ENCODE assay signal across 7 cellular contexts in genomic region chr7:66582816-66583545, GRCh38. TPM values are rescaled to one million over a fixed set of nuclear protein-coding genes. Genes with fewer than 3 reads are reported as not detected.
DNase-seq lines count a peak whose midpoint lies in the region; ATAC-seq, FAIRE-seq and TF ChIP-seq lines count a peak whose summit lies in the region.
"Not testable (repeated sequence)": the region's sequence is repeated elsewhere in the genome, so short reads cannot be mapped to it uniquely, and the experiment has no call there.

No MANE protein-coding gene starts in this region.

- not testable (repeated sequence) for H2AK5ac ChIP-seq in H1 (ENCODE audit: low read depth, low read length)

- not testable (repeated sequence) for H4K5ac ChIP-seq in H1 (ENCODE audit: insufficient read length, low read depth, low read length)

- H2BK120ac ChIP-seq in H1 (replicated peaks; ENCODE audit: low read depth, low read length), result not testable (repeated sequence)

- TF ChIP-seq POLR2A in H1 (IDR thresholded peaks at IDR 0.05; ENCODE audit: control extremely low read depth in 1 of 2, low read depth in 2 of 2, low read length in 2 of 2), result not testable (repeated sequence)

- POLR2A ChIA-PET in CD8-positive, alpha-beta memory T cell (lab: Charles Lee); activated CD8-positive, alpha-beta T cell treated with anti-CD3 and anti-CD28 coated beads for 36 hours (lab: Charles Lee); naive thymus-derived CD8-positive, alpha-beta T cell (lab: Charles Lee): not testable (repeated sequence)
- POLR2A ChIA-PET in H1 (lab: Charles Lee; ENCODE audit: partially characterized antibody), result interaction anchor here (1.6 kb wide), 1 partner anchor 36 kb away, joined by 4 read pairs; no protein-coding TSS in a partner anchor

- H2AFZ ChIP-seq in Karpas-422 (ENCODE audit: low read length); H1 (ENCODE audit: low read length): not testable (repeated sequence)

- FAIRE-seq in H1 (lab: Jason Lieb, UNC), result peak; percentile 50

- H3K79me2 ChIP-seq in Karpas-422 (ENCODE audit: low read length) (peaks cover 97% of the 10 kb centered on the region), H1 (ENCODE audit: control insufficient read depth in 1 of 2, insufficient read depth in 2 of 2, low read length in 2 of 2) (peaks cover 15 to 89% of the 10 kb centered on the region in 2 experiments)

- not testable (repeated sequence) for H3K9me3 ChIP-seq in CD8-positive, alpha-beta memory T cell (ENCODE audit: low read length); Karpas-422 (ENCODE audit: low read length); H1 (ENCODE audit: insufficient read depth in 2 of 2, low read depth in 1 of 2, low read length in 1 of 2); neutrophil

- ATAC-seq in activated CD8-positive, alpha-beta T cell treated with anti-CD3 and anti-CD28 coated beads for 36 hours; naive thymus-derived CD8-positive, alpha-beta T cell: not testable (repeated sequence)
- ATAC-seq in activated naive CD8-positive, alpha-beta T cell treated with anti-CD3 and anti-CD28 coated beads, Interleukin-2, amount 50 U/mL, for 24 hours, result peak; percentile 17

- H3K27me3 ChIP-seq in CD8-positive, alpha-beta memory T cell (ENCODE audit: insufficient read depth, low read length, poor library complexity, severe bottlenecking); Karpas-422 (ENCODE audit: low read length); H1 (replicated peaks in 1 of 4; ENCODE audit: control insufficient read depth in 3 of 4, extremely low read depth in 1 of 4, insufficient read depth in 3 of 4, low read length in 3 of 4); neutrophil: not testable (repeated sequence)

- H3K36me3 Mint-ChIP-seq in CD8-positive, alpha-beta memory T cell, result peaks cover 0 to 56% (median 8%) of the 10 kb centered on the region in 3 donors
- peaks cover 32% of the 10 kb centered on the region for H3K36me3 Mint-ChIP-seq in activated CD8-positive, alpha-beta T cell treated with anti-CD3 and anti-CD28 coated beads for 36 hours (ENCODE audit: low read depth)
- H3K36me3 Mint-ChIP-seq in activated naive CD8-positive, alpha-beta T cell treated with anti-CD3 and anti-CD28 coated beads, Interleukin-2, amount 50 U/mL, for 24 hours (ENCODE audit: low read depth), result peaks cover 26% of the 10 kb centered on the region
- H3K36me3 Mint-ChIP-seq in naive thymus-derived CD8-positive, alpha-beta T cell, result peaks cover 0 to 41% (median 6%) of the 10 kb centered on the region in 3 donors

- H4K20me1 ChIP-seq in Karpas-422 (ENCODE audit: insufficient read depth, low read depth, low read length) (peaks cover 40% of the 10 kb centered on the region), H1 (replicated peaks in 1 of 2; ENCODE audit: control insufficient read depth in 1 of 2, insufficient read depth in 2 of 2, low read length in 2 of 2) (peaks cover 3 to 13% of the 10 kb centered on the region in 2 experiments)

- not testable (repeated sequence) for H3K23ac ChIP-seq in H1 (ENCODE audit: insufficient read length)

- H4K91ac ChIP-seq in H1 (replicated peaks; ENCODE audit: insufficient read length, low read length), result not testable (repeated sequence)

- H4K8ac ChIP-seq in H1 (ENCODE audit: extremely low read depth, insufficient read depth, low read length), result not testable (repeated sequence)

- not testable (repeated sequence) for H3K27me3 Mint-ChIP-seq in CD8-positive, alpha-beta memory T cell; activated CD8-positive, alpha-beta T cell treated with anti-CD3 and anti-CD28 coated beads for 36 hours; activated naive CD8-positive, alpha-beta T cell treated with anti-CD3 and anti-CD28 coated beads, Interleukin-2, amount 50 U/mL, for 24 hours; naive thymus-derived CD8-positive, alpha-beta T cell

- not testable (repeated sequence) for H3K18ac ChIP-seq in H1 (ENCODE audit: extremely low read depth, low read length)

- 89% methylated on average over 5 of the region's 5 CpGs; no CpG with 5 or more reads in 1 of the 2 experiments for WGBS in H1 (ENCODE audit: extremely low coverage in 1 of 2, insufficient coverage in 1 of 2, insufficient read length in 1 of 2, insufficient replicate concordance in 2 of 2, low coverage in 1 of 2, low lambda C conversion rate in 2 of 2, missing lambda C conversion rate in 1 of 2), 2 experiments

- not testable (repeated sequence) for H3K4me1 ChIP-seq in CD8-positive, alpha-beta memory T cell (ENCODE audit: insufficient read depth, low read length); H1 (replicated peaks in 1 of 4; ENCODE audit: control insufficient read depth in 3 of 4, insufficient read depth in 4 of 4, low read length in 3 of 4)
- H3K4me1 ChIP-seq in Karpas-422 (ENCODE audit: low read length) (peaks cover 74% of the 10 kb centered on the region), neutrophil (ENCODE audit: control insufficient read depth in 1 of 2, insufficient read depth in 1 of 2, low read depth in 1 of 2, low read length in 1 of 2) (peaks cover 16 to 23% of the 10 kb centered on the region in 2 experiments)

- TF ChIP-seq CTCF in activated CD8-positive, alpha-beta T cell treated with anti-CD3 and anti-CD28 coated beads for 36 hours (IDR thresholded peaks at IDR 0.05); H1 (IDR thresholded peaks at IDR 0.05; ENCODE audit: control extremely low read depth in 1 of 3, insufficient read depth in 1 of 3, low read depth in 1 of 3, low read length in 3 of 3); neutrophil (IDR thresholded peaks at IDR 0.05): not testable (repeated sequence)

- peaks cover 18% of the 10 kb centered on the region for H3K79me1 ChIP-seq in H1 (ENCODE audit: low read depth, low read length)

- CTCF ChIA-PET in CD8-positive, alpha-beta memory T cell (lab: Charles Lee); activated CD8-positive, alpha-beta T cell treated with anti-CD3 and anti-CD28 coated beads for 36 hours (lab: Charles Lee): not testable (repeated sequence)
- CTCF ChIA-PET in H1 (lab: Charles Lee; ENCODE audit: partially characterized antibody), result interaction anchor here (1.4 to 1.6 kb wide), 2 partner anchors 24 to 25 kb away, joined by 4 to 5 read pairs; no protein-coding TSS in a partner anchor

- H2BK15ac ChIP-seq in H1 (ENCODE audit: low read length), result not testable (repeated sequence)

- not testable (repeated sequence) for TF ChIP-seq EP300 in H1 (IDR thresholded peaks at IDR 0.05; ENCODE audit: borderline replicate concordance in 1 of 2, low read depth in 2 of 2, low read length in 2 of 2)

- intact Hi-C loops in activated CD8-positive, alpha-beta T cell treated with anti-CD3 and anti-CD28 coated beads for 36 hours (cut with micrococcal nuclease), result not testable (repeated sequence)

- H3K56ac ChIP-seq in H1 (replicated peaks; ENCODE audit: insufficient read length, low read depth, low read length), result not testable (repeated sequence)

- peaks cover 14% of the 10 kb centered on the region for H3K36me3 ChIP-seq in CD8-positive, alpha-beta memory T cell (ENCODE audit: insufficient read depth, low read length)
- H3K36me3 ChIP-seq in Karpas-422 (ENCODE audit: insufficient read depth, low read length) (peaks cover 16% of the 10 kb centered on the region; the same call in 1 of the 2 replicates), H1 (ENCODE audit: control insufficient read depth in 2 of 4, insufficient read depth in 4 of 4, low read length in 3 of 4) (peaks cover 0 to 12% (median 6%) of the 10 kb centered on the region in 4 experiments; a peak in 5 of 8 replicates), neutrophil (peaks cover 15% of the 10 kb centered on the region)

- not testable (repeated sequence) for TF ChIP-seq RAD21 in H1 (IDR thresholded peaks at IDR 0.05 in 1 of 2, conservative IDR thresholded peaks at IDR 0.05 in 1 of 2; ENCODE audit: low read depth in 2 of 2, low read length in 2 of 2)

- not testable (repeated sequence) for H3K14ac ChIP-seq in H1 (ENCODE audit: insufficient read length)

- DNase-seq in CD8-positive, alpha-beta memory T cell; Karpas-422; activated CD8-positive, alpha-beta T cell treated with anti-CD3 and anti-CD28 coated beads for 36 hours; activated naive CD8-positive, alpha-beta T cell treated with anti-CD3 and anti-CD28 coated beads, Interleukin-2, amount 50 U/mL, for 24 hours; H1 (ENCODE audit: low read depth in 1 of 2, low spot score in 2 of 2); naive thymus-derived CD8-positive, alpha-beta T cell: not testable (repeated sequence)

- not testable (repeated sequence) for H3K4me3 ChIP-seq in CD8-positive, alpha-beta memory T cell (ENCODE audit: low read length); Karpas-422 (ENCODE audit: low read length); H1 (ENCODE audit: extremely low read depth in 1 of 4, insufficient read depth in 2 of 4, low read depth in 3 of 4, low read length in 4 of 4); neutrophil (ENCODE audit: low read depth in 1 of 2, low read length in 1 of 2)

- H2BK12ac ChIP-seq in H1 (ENCODE audit: low read depth, low read length), result not testable (repeated sequence)

- H3K23me2 ChIP-seq in H1 (ENCODE audit: low read depth, low read length), result not testable (repeated sequence)

- H3K9me3 Mint-ChIP-seq in CD8-positive, alpha-beta memory T cell; activated CD8-positive, alpha-beta T cell treated with anti-CD3 and anti-CD28 coated beads for 36 hours; activated naive CD8-positive, alpha-beta T cell treated with anti-CD3 and anti-CD28 coated beads, Interleukin-2, amount 50 U/mL, for 24 hours; naive thymus-derived CD8-positive, alpha-beta T cell: not testable (repeated sequence)

- not testable (repeated sequence) for H3K9ac ChIP-seq in Karpas-422 (ENCODE audit: low read length); H1 (replicated peaks in 1 of 4; ENCODE audit: extremely low read depth in 1 of 4, low read depth in 3 of 4, low read length in 3 of 4)

- H3K9me2 ChIP-seq in Karpas-422 (replicated peaks; ENCODE audit: insufficient read depth, low read length), result not testable (repeated sequence)

- H3K4me2 ChIP-seq in Karpas-422 (ENCODE audit: low read depth, low read length, poor library complexity, severe bottlenecking), result peak overlapping the region; percentile 52
- H3K4me2 ChIP-seq in H1 (ENCODE audit: insufficient read depth in 1 of 2, low read depth in 2 of 2, low read length in 2 of 2), result not testable (repeated sequence)

- H2BK5ac ChIP-seq in H1 (ENCODE audit: low read depth, low read length), result not testable (repeated sequence)

- H3K4ac ChIP-seq in H1 (replicated peaks; ENCODE audit: insufficient read length, low read depth, low read length), result not testable (repeated sequence)

- peaks cover 53 to 87% (median 64%) of the 10 kb centered on the region in 3 donors for H3K4me1 Mint-ChIP-seq in CD8-positive, alpha-beta memory T cell
- H3K4me1 Mint-ChIP-seq in activated CD8-positive, alpha-beta T cell treated with anti-CD3 and anti-CD28 coated beads for 36 hours (ENCODE audit: low read depth), result peaks cover 56% of the 10 kb centered on the region
- peaks cover 39% of the 10 kb centered on the region for H3K4me1 Mint-ChIP-seq in activated naive CD8-positive, alpha-beta T cell treated with anti-CD3 and anti-CD28 coated beads, Interleukin-2, amount 50 U/mL, for 24 hours
- peaks cover 22 to 69% (median 56%) of the 10 kb centered on the region in 4 donors for H3K4me1 Mint-ChIP-seq in naive thymus-derived CD8-positive, alpha-beta T cell

- peak overlapping the region in 5 of 8 donors; percentile 2 to 54 (median 44) for H3K27ac Mint-ChIP-seq in CD8-positive, alpha-beta memory T cell
- peak overlapping the region; percentile 31 for H3K27ac Mint-ChIP-seq in activated CD8-positive, alpha-beta T cell treated with anti-CD3 and anti-CD28 coated beads for 36 hours
- not testable (repeated sequence) for H3K27ac Mint-ChIP-seq in activated naive CD8-positive, alpha-beta T cell treated with anti-CD3 and anti-CD28 coated beads, Interleukin-2, amount 50 U/mL, for 24 hours
- H3K27ac Mint-ChIP-seq in naive thymus-derived CD8-positive, alpha-beta T cell, result peak overlapping the region in 7 of 10 donors; percentile 4 to 79 (median 48)

- H3K4me3 Mint-ChIP-seq in CD8-positive, alpha-beta memory T cell; activated CD8-positive, alpha-beta T cell treated with anti-CD3 and anti-CD28 coated beads for 36 hours; activated naive CD8-positive, alpha-beta T cell treated with anti-CD3 and anti-CD28 coated beads, Interleukin-2, amount 50 U/mL, for 24 hours; naive thymus-derived CD8-positive, alpha-beta T cell: not testable (repeated sequence)

- not testable (repeated sequence) for H2BK20ac ChIP-seq in H1 (ENCODE audit: low read length)

- H3K27ac ChIP-seq in CD8-positive, alpha-beta memory T cell (ENCODE audit: low read depth, low read length); H1 (ENCODE audit: low read depth, low read length): not testable (repeated sequence)
- H3K27ac ChIP-seq in Karpas-422 (ENCODE audit: low read length) (peak overlapping the region; percentile 62), neutrophil (peak overlapping the region; percentile 67)

RNA-seq across cellular contexts. Expression of gene KCTD7, which starts 45.7 kb away (rescaled TPM):
- 10 to 100 TPM; 11.6 to 12.5 TPM for total RNA-seq in CD8-positive, alpha-beta memory T cell
- polyA plus RNA-seq in CD8-positive, alpha-beta memory T cell, result 17.1 TPM
- 20.9 and 23.2 TPM in 2 replicates for total RNA-seq in Karpas-422 (2014; rRNA removed; shearing (Covaris generic); ENCODE audit: low replicate concordance)
- 1 to 10 TPM; 4.8 to 5.4 TPM for total RNA-seq in activated CD8-positive, alpha-beta T cell treated with anti-CD3 and anti-CD28 coated beads for 36 hours
- 7.7 and 8.6 TPM in 2 replicates for total RNA-seq in H1 (2021; fragmentation: NEBNext Ultra II Directional; extraction: Animal tissue kit (Norgen Biotek cat#: 25700))
- 11.9 and 20.9 TPM in 2 replicates for polyA plus RNA-seq in H1 (2011; rRNA removed)
- polyA plus RNA-seq in H1 (2011; cell fraction: cytosol; rRNA removed), result 15.6 TPM
- 27.3 TPM for polyA plus RNA-seq in H1 (2011; cell fraction: nucleus; rRNA removed)
- polyA plus RNA-seq in H1 (2012, experiment 1 of 2), result 5.4 to 7.5 TPM (median 6.9 TPM) in 4 replicates
- polyA plus RNA-seq in H1 (2012, experiment 2 of 2), result 4.1 TPM
- 6.6 TPM for polyA plus RNA-seq in H1 (2013, experiment 1 of 2)
- polyA plus RNA-seq in H1 (2013, experiment 2 of 2), result 6.0 TPM
- 12.0 and 16.0 TPM in 2 replicates for polyA minus RNA-seq in H1 (2011; rRNA and poly(A)+ RNA removed)
- 7.9 TPM for polyA minus RNA-seq in H1 (2011; cell fraction: cytosol; rRNA and poly(A)+ RNA removed)
- polyA minus RNA-seq in H1 (2011; cell fraction: nucleus; rRNA and poly(A)+ RNA removed), result 9.1 TPM
- 10 to 100 TPM; 35.8 to 37.0 TPM for total RNA-seq in naive thymus-derived CD8-positive, alpha-beta T cell
- 10 to 100 TPM; 11.0 to 14.5 (median 11.9) TPM for polyA plus RNA-seq in naive thymus-derived CD8-positive, alpha-beta T cell
